In the genomic region with DNA sequence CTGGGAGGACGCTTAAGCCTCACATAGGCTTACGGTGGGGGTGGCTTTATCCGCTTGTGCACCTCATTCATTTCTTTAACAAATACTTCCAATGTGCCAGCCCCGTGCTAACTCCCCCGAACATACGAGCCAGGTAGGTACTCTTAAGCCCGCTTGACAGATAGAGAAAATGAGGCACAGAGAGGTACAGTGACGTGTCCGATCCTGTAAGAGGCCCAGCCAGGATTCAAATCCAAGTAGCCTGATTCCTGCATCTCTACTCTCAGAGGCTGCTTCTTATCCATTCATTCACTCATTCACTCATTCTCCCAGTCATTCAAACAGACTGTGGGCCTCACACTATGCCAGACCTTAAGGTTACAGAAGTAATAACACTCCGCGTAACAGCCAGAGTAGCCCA, we compare ENCODE assay signal across 9 cellular contexts. TPM values are rescaled to one million over a fixed set of nuclear protein-coding genes. Genes with fewer than 3 reads are reported as not detected.
A peak's percentile ranks its signal among the peaks of the same experiment; 100 is the strongest.
DNase-seq lines count a peak whose midpoint lies in the region; ATAC-seq and TF ChIP-seq lines count a peak whose summit lies in the region.
"Had no signal": no experiment of that assay in that cellular context is flagged by ENCODE, and none has a peak within 500 bp of the region (broad histone marks: within the 10 kb centered on the region; RNA-seq: fewer than 3 reads in every experiment).

No MANE protein-coding gene starts in this region.

- H3K4me3 ChIP-seq in AG04449 (ENCODE audit: low read depth, low read length) = peak overlapping the region; percentile 66
- peak overlapping the region; percentile 55 for H3K4me3 ChIP-seq in HUES64 (ENCODE audit: low read length)
- peak overlapping the region; percentile 60 to 85 (median 66) for H3K4me3 ChIP-seq in mammary epithelial cell (replicated peaks in 1 of 3; ENCODE audit: insufficient read depth in 1 of 3, low read depth in 2 of 3, low read length in 3 of 3)
- H3K4me3 ChIP-seq in mucosa of descending colon = peak overlapping the region; percentile 43

- ATAC-seq in mucosa of descending colon (peak; percentile 7), HG02970 (IDR thresholded peaks at IDR 0.05; ENCODE audit: low FRiP score, unreplicated experiment) (no peak), GM21786 (IDR thresholded peaks at IDR 0.05; ENCODE audit: unreplicated experiment) (no peak)

- peak overlapping the region; percentile 91 for H2AFZ ChIP-seq in mammary epithelial cell (ENCODE audit: low read depth, low read length)

- no peaks in the 10 kb centered on the region for H3K36me3 ChIP-seq in HUES64 (ENCODE audit: insufficient read depth, low read length)
- H3K36me3 ChIP-seq in mammary epithelial cell (ENCODE audit: insufficient read depth, low read length) = no peaks in the 10 kb centered on the region
- no peaks in the 10 kb centered on the region for H3K36me3 ChIP-seq in mucosa of descending colon (ENCODE audit: low read depth)

- BruUV-seq in mammary epithelial cell (replicated peaks; lab: Mats Ljungman, UMichigan) = TSS peak; percentile 26

- TF ChIP-seq CTCF in AG04449 (IDR thresholded peaks at IDR 0.05; ENCODE audit: insufficient read depth, low read length, missing control alignments) = no peak
- TF ChIP-seq CTCF in mammary epithelial cell (conservative IDR thresholded peaks at IDR 0.05 in 1 of 2, IDR thresholded peaks at IDR 0.05 in 1 of 2; ENCODE audit: extremely low read depth in 1 of 2, insufficient read depth in 1 of 2, low read depth in 1 of 2, low read length in 2 of 2) = no peak
- TF ChIP-seq CTCF in mucosa of descending colon (IDR thresholded peaks at IDR 0.05) = no peak

- no peak for DNase-seq in AG04449 (ENCODE audit: low read depth, low spot score)
- DNase-seq in mammary epithelial cell = peak; percentile 11
- DNase-seq in mucosa of descending colon = no peak
- DNase-seq in NCI-H187 treated with DMSO at 0.1 percent for 48 hours (lab: John Stamatoyannopoulos, UW) = no peak
- no peak for DNase-seq in pons (ENCODE audit: low spot score)
- DNase-seq: cerebellar nuclear complex had no signal

- H3K27ac ChIP-seq in HUES64 (ENCODE audit: low read depth, low read length) (no peak overlapping the region), mammary epithelial cell (ENCODE audit: insufficient read depth, low read depth, low read length) (peak overlapping the region; percentile 82)

- POLR2A ChIA-PET in AG04449 (lab: Yijun Ruan, JAX) = interaction anchor here (0.6 kb wide), 1 partner anchor 10 kb away, joined by 4 read pairs; no protein-coding TSS in a partner anchor

- peak overlapping the region; percentile 87 for H3K4me2 ChIP-seq in mammary epithelial cell (ENCODE audit: insufficient read depth, low read depth, low read length)

- in situ Hi-C loops in mammary epithelial cell (cut with MboI; ENCODE audit: low sequenced_read_pairs in 2 of 2) = no loop called here

- H3K4me1 ChIP-seq in HUES64 (ENCODE audit: insufficient read depth, low read length) (no peaks in the 10 kb centered on the region), mammary epithelial cell (ENCODE audit: insufficient read depth, low read length) (peaks cover 38% of the 10 kb centered on the region), mucosa of descending colon (ENCODE audit: low read depth) (peaks cover 8% of the 10 kb centered on the region)

- peaks cover 24% of the 10 kb centered on the region for H3K79me2 ChIP-seq in mammary epithelial cell (ENCODE audit: insufficient read depth, low read length)

- intact Hi-C loops in mammary epithelial cell (cut with micrococcal nuclease) = loop anchor here (2.0 to 5.0 kb wide), 3 partner anchors 38 to 101 kb away; a partner anchor contains a TSS
- intact Hi-C loops in mucosa of descending colon (cut with DNase I, micrococcal nuclease) = no loop called here

- H3K9ac ChIP-seq in HUES64 (ENCODE audit: low read depth, low read length) (peak overlapping the region; percentile 38; the same call in 1 of the 2 replicates), mammary epithelial cell (ENCODE audit: insufficient read depth, low read length) (peak overlapping the region; percentile 84)

- H3K9me3 ChIP-seq in HUES64 (ENCODE audit: insufficient read depth, low read depth, low read length) (no peaks in the 10 kb centered on the region), mammary epithelial cell (replicated peaks; ENCODE audit: insufficient read depth, low read length) (no peaks in the 10 kb centered on the region), mucosa of descending colon (no peaks in the 10 kb centered on the region)

- H3K27me3 ChIP-seq in HUES64 (ENCODE audit: insufficient read depth, low read length) (peaks cover 29% of the 10 kb centered on the region), mammary epithelial cell (ENCODE audit: insufficient read depth, low read length) (no peaks in the 10 kb centered on the region)

- CTCF ChIA-PET in AG04449 (lab: Yijun Ruan, JAX) (no interaction called here), mammary epithelial cell (lab: Charles Lee; ENCODE audit: low non-redundant PET) (no interaction called here)

- WGBS in HUES64 = 65% methylated on average over 11 of the region's 11 CpGs
- 21% methylated on average over 9 of the region's 11 CpGs for WGBS in mammary epithelial cell (ENCODE audit: low coverage, missing lambda C conversion rate)

- H4K20me1 ChIP-seq in mammary epithelial cell (ENCODE audit: insufficient read depth, low read length) = no peaks in the 10 kb centered on the region

- dilution Hi-C loops in mammary epithelial cell (cut with HindIII; ENCODE audit: low sequenced_read_pairs) = no loop called here

RNA-seq across cellular contexts. Expression of a gene that starts 0.5 kb away (rescaled TPM):
- 1.0 TPM for polyA plus RNA-seq in HUES64 (2013, experiment 1 of 2)
- 1.0 TPM for polyA plus RNA-seq in HUES64 (2013, experiment 2 of 2)
- total RNA-seq in mammary epithelial cell (10 to 100 TPM in 1 of 2 donors, 1 to 10 TPM in 1; 3.3 to 23.9 TPM), mucosa of descending colon (10 to 100 TPM; 14.8 to 27.4 (median 22.3) TPM)
- 32.7 TPM for polyA plus RNA-seq in mammary epithelial cell
- 197 TPM for polyA minus RNA-seq in mammary epithelial cell

RNA-seq across cellular contexts. Expression of a gene that starts 32.0 kb away (rescaled TPM):
- 0.25 TPM for polyA plus RNA-seq in HUES64 (2013, experiment 1 of 2)
- polyA plus RNA-seq in HUES64 (2013, experiment 2 of 2) = 0.32 TPM
- 1 to 10 TPM; 4.0 to 4.2 TPM for total RNA-seq in mammary epithelial cell
- polyA plus RNA-seq in mammary epithelial cell = 5.8 TPM
- polyA minus RNA-seq in mammary epithelial cell = not detected
- total RNA-seq in mucosa of descending colon = 100 to 1,000 TPM in 2 of 3 donors, 10 to 100 TPM in 1; 67.9 to 162 (median 103) TPM

RNA-seq across cellular contexts. Expression of a gene that starts 39.6 kb away (rescaled TPM):
- polyA plus RNA-seq in HUES64 (2013, experiment 1 of 2) = not detected
- not detected for polyA plus RNA-seq in HUES64 (2013, experiment 2 of 2)
- total RNA-seq in mammary epithelial cell (1 to 10 TPM in 1 of 2 donors, under 1 TPM in 1; 0.83 to 4.8 TPM), mucosa of descending colon (1 to 10 TPM; 4.6 to 7.0 (median 5.5) TPM)
- 0.71 TPM for polyA plus RNA-seq in mammary epithelial cell
- polyA minus RNA-seq in mammary epithelial cell = not detected

Comparison
In these comparisons a context has a peak if more than half of its experiments do, and no peak if none do; other contexts are left out.
1. RNA of a gene that starts 32.0 kb away (total RNA-seq): 67.9 to 162 TPM in mucosa of descending colon; 4.0 to 4.2 TPM in mammary epithelial cell; every median in the first group is over 10 times any median in the second.
2. Peak in every context shown above with its lines, with median percentiles within 50 percentile points of each other: H3K4me3 ChIP-seq.